10 cellular contexts compared by ENCODE assay signal in genomic region chr9:129697111-129697955, GRCh38. TPM values are rescaled to one million over a fixed set of nuclear protein-coding genes. Genes with fewer than 3 reads are reported as not detected.
DNase-seq lines count a peak whose midpoint lies in the region; ATAC-seq and TF ChIP-seq lines count a peak whose summit lies in the region.
"Had no signal": no experiment of that assay in that cellular context is flagged by ENCODE, and none has a peak within 500 bp of the region (broad histone marks: within the 10 kb centered on the region; RNA-seq: fewer than 3 reads in every experiment).

No MANE protein-coding gene starts in this region.

- ATAC-seq in activated CD8-positive, alpha-beta T cell treated with anti-CD3 and anti-CD28 coated beads for 36 hours = peak; percentile 70
- ATAC-seq in GM19023 (IDR thresholded peaks at IDR 0.05; ENCODE audit: unreplicated experiment) = no peak

- no peaks in the 10 kb centered on the region for H4K20me1 ChIP-seq in fibroblast of lung (ENCODE audit: control insufficient read depth, extremely low read depth, insufficient read depth, low read length)

- no peaks in the 10 kb centered on the region for H3K79me2 ChIP-seq in fibroblast of lung (ENCODE audit: control insufficient read depth, insufficient read depth, low read length)

- CTCF ChIA-PET in activated CD8-positive, alpha-beta T cell treated with anti-CD3 and anti-CD28 coated beads for 36 hours (lab: Charles Lee) = interaction anchor here (1.2 to 3.6 kb wide), 7 partner anchors 14 to 87 kb away, joined by 3 to 17 read pairs (median 5); no protein-coding TSS in a partner anchor

- H3K36me3 ChIP-seq in fibroblast of lung (ENCODE audit: control insufficient read depth, insufficient read depth, low read length) = no peaks in the 10 kb centered on the region
- no peaks in the 10 kb centered on the region for H3K36me3 ChIP-seq in ovary
- no peaks in the 10 kb centered on the region for H3K36me3 ChIP-seq in uterus

- 0% methylated on average over 33 to 76 of the region's 76 CpGs for WGBS in ovary, 3 donors

- TF ChIP-seq POLR2A in ovary (IDR thresholded peaks at IDR 0.05) = no peak
- peak in 1 of 2 donors; percentile 19 for TF ChIP-seq POLR2A in uterus (IDR thresholded peaks at IDR 0.05)

- peaks cover 31% of the 10 kb centered on the region for H3K27me3 Mint-ChIP-seq in activated CD8-positive, alpha-beta T cell treated with anti-CD3 and anti-CD28 coated beads for 36 hours

- H3K27ac ChIP-seq in fibroblast of lung (ENCODE audit: insufficient read depth, low read length) (peak overlapping the region; percentile 88), ovary (no peak overlapping the region), uterus (peak overlapping the region; percentile 66 to 67)

- no peaks in the 10 kb centered on the region for H3K36me3 Mint-ChIP-seq in activated CD8-positive, alpha-beta T cell treated with anti-CD3 and anti-CD28 coated beads for 36 hours (ENCODE audit: low read depth)
- H3K36me3 Mint-ChIP-seq: CD4-positive, CD25-positive, alpha-beta regulatory T cell had no signal

- H3K9me3 ChIP-seq in fibroblast of lung (ENCODE audit: control insufficient read depth, insufficient read depth, low read depth, low read length) (no peaks in the 10 kb centered on the region), ovary (no peaks in the 10 kb centered on the region), uterus (no peaks in the 10 kb centered on the region)

- DNase-seq in NCI-H1417 (lab: John Stamatoyannopoulos, UW) = peak in 2 of 3 experiments; percentile 70 to 72
- no peak for DNase-seq in NCI-H1417 treated with DMSO at 0.1 percent for 48 hours (lab: John Stamatoyannopoulos, UW)
- peak; percentile 76 for DNase-seq in activated CD8-positive, alpha-beta T cell treated with anti-CD3 and anti-CD28 coated beads for 36 hours
- DNase-seq in fibroblast of lung (ENCODE audit: low read depth in 2 of 2) = peak; percentile 66 to 73
- DNase-seq in ovary = peak; percentile 35 to 74 (median 66)
- DNase-seq in uterus = peak; percentile 45 to 64
- no peak for DNase-seq in COLO668 (lab: John Stamatoyannopoulos, UW; ENCODE audit: unreplicated experiment)
- DNase-seq: activated B cell treated with CpG ODN at 0.5 μM for 24 hours; CD4-positive, CD25-positive, alpha-beta regulatory T cell had no signal

- peak overlapping the region; percentile 84 for H3K4me2 ChIP-seq in fibroblast of lung (ENCODE audit: extremely low read depth, insufficient read depth, low read length)

- H3K4me3 Mint-ChIP-seq in activated CD8-positive, alpha-beta T cell treated with anti-CD3 and anti-CD28 coated beads for 36 hours = peak overlapping the region; percentile 56
- H3K4me3 Mint-ChIP-seq: activated B cell treated with CpG ODN at 0.5 μM for 24 hours; CD4-positive, CD25-positive, alpha-beta regulatory T cell had no signal

- TF ChIP-seq EP300 in ovary (IDR thresholded peaks at IDR 0.05) = no peak

- peak overlapping the region; percentile 89 for H3K9ac ChIP-seq in fibroblast of lung (ENCODE audit: insufficient read depth, low read length)

- no peaks in the 10 kb centered on the region for H3K9me3 Mint-ChIP-seq in activated CD8-positive, alpha-beta T cell treated with anti-CD3 and anti-CD28 coated beads for 36 hours
- H3K9me3 Mint-ChIP-seq: CD4-positive, CD25-positive, alpha-beta regulatory T cell had no signal

- intact Hi-C loops in activated CD8-positive, alpha-beta T cell treated with anti-CD3 and anti-CD28 coated beads for 36 hours (cut with micrococcal nuclease) = no loop called here
- intact Hi-C loops in ovary (cut with DNase I) = no loop called here
- intact Hi-C loops in uterus (cut with DNase I; ENCODE audit: low total_unique reads) = no loop called here

- H3K4me3 ChIP-seq in fibroblast of lung (replicated peaks in 1 of 4; ENCODE audit: control extremely low read depth in 1 of 4, insufficient read depth in 1 of 4, low read depth in 3 of 4, low read length in 4 of 4) = peak overlapping the region; percentile 14 to 49 (median 34)
- peak overlapping the region; percentile 32 for H3K4me3 ChIP-seq in ovary
- peak overlapping the region; percentile 36 to 47 for H3K4me3 ChIP-seq in uterus

- H3K27me3 ChIP-seq in fibroblast of lung (ENCODE audit: control insufficient read depth, insufficient read depth, low read length) = no peaks in the 10 kb centered on the region
- H3K27me3 ChIP-seq in ovary = no peaks in the 10 kb centered on the region
- H3K27me3 ChIP-seq in uterus = no peaks in the 10 kb centered on the region

- peaks cover 5% of the 10 kb centered on the region for H3K4me1 Mint-ChIP-seq in activated CD8-positive, alpha-beta T cell treated with anti-CD3 and anti-CD28 coated beads for 36 hours (ENCODE audit: low read depth)

- no peak for TF ChIP-seq CTCF in activated CD8-positive, alpha-beta T cell treated with anti-CD3 and anti-CD28 coated beads for 36 hours (IDR thresholded peaks at IDR 0.05)
- TF ChIP-seq CTCF in fibroblast of lung (conservative IDR thresholded peaks at IDR 0.05 in 1 of 2, IDR thresholded peaks at IDR 0.05 in 1 of 2; ENCODE audit: low read depth in 1 of 2, low read length in 2 of 2) (no peak), ovary (IDR thresholded peaks at IDR 0.05) (no peak), uterus (IDR thresholded peaks at IDR 0.05) (no peak)

- H2AFZ ChIP-seq in fibroblast of lung (ENCODE audit: low read length) = peak overlapping the region; percentile 40

- POLR2A ChIA-PET in activated CD8-positive, alpha-beta T cell treated with anti-CD3 and anti-CD28 coated beads for 36 hours (lab: Charles Lee) = interaction anchor here (0.6 to 2.0 kb wide), 8 partner anchors 15 to 132 kb away, joined by 3 to 6 read pairs (median 4); partner anchors contain the start of gene PRRX2

- peak overlapping the region; percentile 81 for H3K27ac Mint-ChIP-seq in activated CD8-positive, alpha-beta T cell treated with anti-CD3 and anti-CD28 coated beads for 36 hours
- H3K27ac Mint-ChIP-seq: activated B cell treated with CpG ODN at 0.5 μM for 24 hours had no signal

- peaks cover 6% of the 10 kb centered on the region for H3K4me1 ChIP-seq in fibroblast of lung (ENCODE audit: control insufficient read depth, extremely low read depth, insufficient read depth, low read length)
- peaks cover 4% of the 10 kb centered on the region for H3K4me1 ChIP-seq in ovary (ENCODE audit: insufficient read depth)
- H3K4me1 ChIP-seq in uterus = peaks cover 0 to 10% of the 10 kb centered on the region in 2 donors

RNA-seq across cellular contexts. Expression of gene PRRX2, which starts 31.9 kb away (rescaled TPM):
- 1 to 10 TPM in 1 of 2 experiments, under 1 TPM in 1; 0.85 to 1.2 TPM for total RNA-seq in activated CD8-positive, alpha-beta T cell treated with anti-CD3 and anti-CD28 coated beads for 36 hours
- total RNA-seq in fibroblast of lung (4.6 and 11.7 TPM in 2 replicates), ovary (1 to 10 TPM in 4 of 7 donors, under 1 TPM in 3; 0.20 to 4.0 (median 1.4) TPM), uterus (1 to 10 TPM in 2 of 4 donors, not detected in 2; 3.5 to 5.5 TPM)
- polyA plus RNA-seq in fibroblast of lung (3.4 and 4.4 TPM in 2 replicates), ovary (under 1 TPM; 0.33 to 0.77 TPM)
- polyA plus RNA-seq in fibroblast of lung (2012) = 13.0 and 15.9 TPM in 2 replicates
- 2.3 and 2.7 TPM in 2 replicates for polyA minus RNA-seq in fibroblast of lung (ENCODE audit: low replicate concordance)
- total RNA-seq: activated B cell treated with CpG ODN at 0.5 μM for 24 hours; CD4-positive, CD25-positive, alpha-beta regulatory T cell had no signal
- polyA plus RNA-seq: CD4-positive, CD25-positive, alpha-beta regulatory T cell had no signal

RNA-seq across cellular contexts. Expression of gene ASB6, which starts 55.4 kb away (rescaled TPM):
- total RNA-seq in activated CD8-positive, alpha-beta T cell treated with anti-CD3 and anti-CD28 coated beads for 36 hours = 10 to 100 TPM; 16.6 TPM
- total RNA-seq in fibroblast of lung = 14.4 and 14.9 TPM in 2 replicates
- 15.4 and 21.1 TPM in 2 replicates for polyA plus RNA-seq in fibroblast of lung
- polyA plus RNA-seq in fibroblast of lung (2012) = 15.8 and 22.9 TPM in 2 replicates
- 19.8 and 21.4 TPM in 2 replicates for polyA minus RNA-seq in fibroblast of lung (ENCODE audit: low replicate concordance)
- total RNA-seq in ovary = 10 to 100 TPM; 11.3 to 20.1 (median 17.3) TPM
- 10 to 100 TPM in 1 of 2 donors, 1 to 10 TPM in 1; 6.3 to 11.6 TPM for polyA plus RNA-seq in ovary
- total RNA-seq in uterus = 10 to 100 TPM in 2 of 4 donors, 1 to 10 TPM in 2; 1.3 to 20.3 (median 8.5) TPM

RNA-seq across cellular contexts. Expression of gene PTGES, which starts 55.5 kb away (rescaled TPM):
- total RNA-seq in activated CD8-positive, alpha-beta T cell treated with anti-CD3 and anti-CD28 coated beads for 36 hours = under 1 TPM; 0.20 to 0.56 TPM
- total RNA-seq in fibroblast of lung (9.6 and 16.7 TPM in 2 replicates), ovary (1 to 10 TPM in 4 of 7 donors, under 1 TPM in 3; 0.72 to 5.1 (median 1.6) TPM), uterus (1 to 10 TPM in 3 of 4 donors, not detected in 1; 1.3 to 7.5 (median 4.2) TPM)
- polyA plus RNA-seq in fibroblast of lung (8.8 and 13.3 TPM in 2 replicates), ovary (10 to 100 TPM in 1 of 2 donors, under 1 TPM in 1; 0.63 to 22.6 TPM)
- polyA plus RNA-seq in fibroblast of lung (2012) = 9.3 and 11.7 TPM in 2 replicates
- polyA minus RNA-seq in fibroblast of lung (ENCODE audit: low replicate concordance) = 20.8 and 28.6 TPM in 2 replicates
- total RNA-seq: activated B cell treated with CpG ODN at 0.5 μM for 24 hours; CD4-positive, CD25-positive, alpha-beta regulatory T cell had no signal

Comparison
In these comparisons a context has a peak if more than half of its experiments do, and no peak if none do; other contexts are left out.
1. DNase-seq: peak in NCI-H1417 (2 of 3), activated CD8-positive, alpha-beta T cell treated with anti-CD3 and anti-CD28 coated beads for 36 hours (single experiment), fibroblast of lung (2 of 2), ovary (5 of 5) and uterus (2 of 2); none in NCI-H1417 treated with DMSO at 0.1 percent for 48 hours (single experiment) and COLO668 (single experiment).
2. H3K27ac ChIP-seq: peak in fibroblast of lung (single experiment) and uterus (2 of 2); none in ovary (0 of 2).
3. Peak in every context shown above with its lines, with median percentiles within 50 percentile points of each other: H3K4me3 ChIP-seq.